Comparison of ENCODE assay signal across 1 cellular context in the genomic region with DNA sequence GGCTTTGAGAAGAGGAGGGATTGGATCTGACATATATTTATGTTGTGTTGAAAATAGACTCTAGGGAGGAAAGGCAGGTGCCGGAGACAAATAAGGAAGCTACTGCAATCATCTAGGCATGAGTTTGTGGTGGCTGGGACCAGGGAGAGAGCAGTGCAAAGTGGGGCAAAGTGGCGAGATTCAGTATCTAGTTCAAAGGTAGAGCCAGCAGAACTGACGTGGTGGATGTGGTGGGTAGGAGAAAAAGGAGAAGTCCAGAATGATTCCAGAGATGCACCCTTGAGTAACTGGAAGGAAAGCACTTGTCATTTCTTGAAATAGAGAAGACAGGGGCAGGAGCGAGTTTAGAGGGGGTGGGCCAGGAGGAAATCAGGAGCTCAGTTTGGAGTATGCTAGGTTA.
TF ChIP-seq lines count a peak whose summit lies in the region.

No MANE protein-coding gene starts in this region.

TF ChIP-seq in K562, 482 proteins besides CTCF, POLR2A, EP300 and RAD21 (continued from another document):
- TF ChIP-seq, protein P1, sequence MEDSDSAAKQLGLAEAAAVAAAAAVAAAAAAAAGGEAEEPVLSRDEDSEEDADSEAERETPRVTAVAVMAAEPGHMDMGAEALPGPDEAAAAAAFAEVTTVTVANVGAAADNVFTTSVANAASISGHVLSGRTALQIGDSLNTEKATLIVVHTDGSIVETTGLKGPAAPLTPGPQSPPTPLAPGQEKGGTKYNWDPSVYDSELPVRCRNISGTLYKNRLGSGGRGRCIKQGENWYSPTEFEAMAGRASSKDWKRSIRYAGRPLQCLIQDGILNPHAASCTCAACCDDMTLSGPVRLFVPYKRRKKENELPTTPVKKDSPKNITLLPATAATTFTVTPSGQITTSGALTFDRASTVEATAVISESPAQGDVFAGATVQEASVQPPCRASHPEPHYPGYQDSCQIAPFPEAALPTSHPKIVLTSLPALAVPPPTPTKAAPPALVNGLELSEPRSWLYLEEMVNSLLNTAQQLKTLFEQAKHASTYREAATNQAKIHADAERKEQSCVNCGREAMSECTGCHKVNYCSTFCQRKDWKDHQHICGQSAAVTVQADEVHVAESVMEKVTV (CRISPR knock-in tag; IDR thresholded peaks at IDR 0.05) = no peak
- TF ChIP-seq ZNF785 (CRISPR knock-in tag; IDR thresholded peaks at IDR 0.05) = no peak
